ENCODE assay signal across 10 cellular contexts in genomic region chr7:96303686-96304443, GRCh38. TPM values are rescaled to one million over a fixed set of nuclear protein-coding genes. Genes with fewer than 3 reads are reported as not detected.
DNase-seq lines count a peak whose midpoint lies in the region; ATAC-seq and TF ChIP-seq lines count a peak whose summit lies in the region.
"Had no signal": no experiment of that assay in that cellular context is flagged by ENCODE, and none has a peak within 500 bp of the region (broad histone marks: within the 10 kb centered on the region; RNA-seq: fewer than 3 reads in every experiment).

No MANE protein-coding gene starts in this region.

- no peak overlapping the region for H3K27ac ChIP-seq in CD8-positive, alpha-beta T cell (ENCODE audit: low read depth, low read length)
- H3K27ac ChIP-seq in mucosa of rectum (ENCODE audit: low read depth in 2 of 2, low read length in 2 of 2) = peak overlapping the region; percentile 23 to 52

- no peaks in the 10 kb centered on the region for H3K4me1 ChIP-seq in CD8-positive, alpha-beta T cell (ENCODE audit: insufficient read depth, low read length)
- H3K4me1 ChIP-seq in mucosa of rectum (ENCODE audit: control insufficient read depth in 2 of 2, insufficient read depth in 2 of 2, low read length in 2 of 2) = peaks cover 6 to 7% of the 10 kb centered on the region in 2 donors

- H3K4me3 Mint-ChIP-seq in CD8-positive, alpha-beta T cell = no peak overlapping the region
- H3K4me3 Mint-ChIP-seq: activated CD4-positive, alpha-beta T cell treated with anti-CD3 and anti-CD28 coated beads, Interleukin-2, amount 10 ng/mL, durations not matched to agents 7 days and 5 days had no signal

- in situ Hi-C loops in astrocyte of the cerebellum (cut with HindIII; ENCODE audit: low sequenced_read_pairs) = no loop called here

- no peak for DNase-seq in CD8-positive, alpha-beta T cell
- DNase-seq in astrocyte of the cerebellum (ENCODE audit: low read depth) (peak; percentile 55), ecto neural progenitor cell (ENCODE audit: low spot score) (no peak), NCI-H526 (lab: John Stamatoyannopoulos, UW) (no peak)
- DNase-seq: activated CD4-positive, alpha-beta T cell treated with anti-CD3 and anti-CD28 coated beads, Interleukin-2, amount 10 ng/mL, durations not matched to agents 7 days and 5 days; NCI-H2081 treated with DMSO at 0.1 percent for 48 hours had no signal

- no peak for TF ChIP-seq CTCF in CD8-positive, alpha-beta T cell (IDR thresholded peaks at IDR 0.05)
- TF ChIP-seq CTCF in astrocyte of the cerebellum (IDR thresholded peaks at IDR 0.05; ENCODE audit: low read depth, low read length, missing control alignments) = no peak

- H3K27ac Mint-ChIP-seq in CD8-positive, alpha-beta T cell = peak overlapping the region; percentile 55
- H3K27ac Mint-ChIP-seq: activated CD4-positive, alpha-beta T cell treated with anti-CD3 and anti-CD28 coated beads, Interleukin-2, amount 10 ng/mL, durations not matched to agents 7 days and 5 days had no signal

- no peaks in the 10 kb centered on the region for H3K27me3 Mint-ChIP-seq in CD8-positive, alpha-beta T cell (ENCODE audit: low read depth)
- H3K27me3 Mint-ChIP-seq: activated CD4-positive, alpha-beta T cell treated with anti-CD3 and anti-CD28 coated beads, Interleukin-2, amount 10 ng/mL, durations not matched to agents 7 days and 5 days had no signal

- POLR2A ChIA-PET in CD8-positive, alpha-beta T cell (lab: Charles Lee) = no interaction called here

- ATAC-seq in CD8-positive, alpha-beta T cell = no peak
- ATAC-seq in HG03457 (IDR thresholded peaks at IDR 0.05; ENCODE audit: unreplicated experiment) (peak; percentile 43), HG02970 (IDR thresholded peaks at IDR 0.05; ENCODE audit: low FRiP score, unreplicated experiment) (no peak), HG03135 (IDR thresholded peaks at IDR 0.05; ENCODE audit: unreplicated experiment) (no peak)

- no peaks in the 10 kb centered on the region for H3K27me3 ChIP-seq in CD8-positive, alpha-beta T cell (ENCODE audit: insufficient read depth, low read length)
- H3K27me3 ChIP-seq in mucosa of rectum (ENCODE audit: control insufficient read depth in 2 of 2, insufficient read depth in 2 of 2, low read length in 2 of 2) = no peaks in the 10 kb centered on the region

- H3K9ac ChIP-seq in mucosa of rectum (ENCODE audit: low read depth in 1 of 2, low read length in 2 of 2) = no peak overlapping the region

- H3K36me3 ChIP-seq in CD8-positive, alpha-beta T cell (ENCODE audit: insufficient read depth, low read length) = no peaks in the 10 kb centered on the region
- H3K36me3 ChIP-seq in mucosa of rectum (ENCODE audit: control insufficient read depth in 2 of 2, insufficient read depth in 2 of 2, low read length in 2 of 2) = peaks cover 0 to 3% of the 10 kb centered on the region in 2 donors

- CTCF ChIA-PET in CD8-positive, alpha-beta T cell (lab: Charles Lee) = no interaction called here

- H3K9me3 Mint-ChIP-seq in CD8-positive, alpha-beta T cell = no peaks in the 10 kb centered on the region

- intact Hi-C loops in CD8-positive, alpha-beta T cell (cut with DNase I, micrococcal nuclease) = no loop called here

- H3K4me3 ChIP-seq in CD8-positive, alpha-beta T cell (ENCODE audit: low read depth, low read length) = no peak overlapping the region
- no peak overlapping the region for H3K4me3 ChIP-seq in astrocyte of the cerebellum (ENCODE audit: low read depth, low read length)
- H3K4me3 ChIP-seq in mucosa of rectum (ENCODE audit: low read length in 2 of 2) = no peak overlapping the region

- no peaks in the 10 kb centered on the region for H3K9me3 ChIP-seq in CD8-positive, alpha-beta T cell (ENCODE audit: low read length)
- no peaks in the 10 kb centered on the region for H3K9me3 ChIP-seq in mucosa of rectum (ENCODE audit: control insufficient read depth in 2 of 2, low read length in 2 of 2)

- peaks cover 40% of the 10 kb centered on the region for H3K4me1 Mint-ChIP-seq in CD8-positive, alpha-beta T cell (ENCODE audit: low read depth)

- peaks cover 5% of the 10 kb centered on the region for H3K36me3 Mint-ChIP-seq in CD8-positive, alpha-beta T cell

RNA-seq across cellular contexts. Expression of gene SLC25A13, which starts 18.0 kb away (rescaled TPM):
- 1 to 10 TPM; 8.0 to 8.3 TPM for total RNA-seq in CD8-positive, alpha-beta T cell
